In genomic region chr1:150243003-150243402, GRCh38 we compare ENCODE assay signal across 25 cellular contexts. TPM values are rescaled to one million over a fixed set of nuclear protein-coding genes. Genes with fewer than 3 reads are reported as not detected.
"Had no signal": no experiment of that assay in that cellular context is flagged by ENCODE, and none has a peak within 500 bp of the region (broad histone marks: within the 10 kb centered on the region; RNA-seq: fewer than 3 reads in every experiment).

No MANE protein-coding gene starts in this region.

- H3K36me3 ChIP-seq: adrenal gland had no signal

- DNase-seq: activated B cell treated with CpG ODN at 0.5 μM for 24 hours; activated CD4-positive, alpha-beta T cell treated with anti-CD3 and anti-CD28 coated beads for 1 hour; activated CD4-positive, alpha-beta T cell treated with anti-CD3 and anti-CD28 coated beads, Interleukin-2, amount 10 ng/mL, durations not matched to agents 24 days and 14 days; activated CD4-positive, alpha-beta T cell treated with anti-CD3 and anti-CD28 coated beads, Interleukin-2, amount 50 U/mL, for 48 hours; activated naive CD4-positive, alpha-beta T cell treated with anti-CD3 and anti-CD28 coated beads, Interleukin-2, amount 50 U/mL, for 16 hours; activated naive CD8-positive, alpha-beta T cell treated with anti-CD3 and anti-CD28 coated beads, Interleukin-2, amount 10 ng/mL, durations not matched to agents 7 days and 5 days; activated T-cell treated with anti-CD3 and anti-CD28 coated beads for 4 hours; activated T-cell treated with anti-CD3 and anti-CD28 coated beads, Interleukin-2, amount 50 U/mL, for 72 hours; anterior cingulate cortex; caudate nucleus; KG1; NCI-H1092; NCI-H1436; NCI-H1694 treated with DMSO at 0.1 percent for 48 hours; NCI-H2081; NCI-H524; PC-3; SIG-M5; T-helper 17 cell; T-helper 9 cell had no signal

- FAIRE-seq: RCC 7860 had no signal

- H3K27me3 Mint-ChIP-seq: IgD-negative memory B cell, T-helper 17 cell had no signal

- H3K27ac ChIP-seq: adrenal gland had no signal

- H3K27me3 ChIP-seq: adrenal gland had no signal

- ATAC-seq: activated T-cell treated with anti-CD3 and anti-CD28 coated beads, Interleukin-2, amount 50 U/mL, for 72 hours; PC-3; T-helper 17 cell had no signal

- H3K4me3 ChIP-seq: adrenal gland had no signal

- H3K9me3 Mint-ChIP-seq: activated B cell treated with CpG ODN at 0.5 μM for 24 hours; activated CD4-positive, alpha-beta T cell treated with anti-CD3 and anti-CD28 coated beads, Interleukin-2, amount 10 ng/mL, durations not matched to agents 24 days and 14 days; activated naive CD8-positive, alpha-beta T cell treated with anti-CD3 and anti-CD28 coated beads, Interleukin-2, amount 10 ng/mL, durations not matched to agents 7 days and 5 days; activated T-cell treated with anti-CD3 and anti-CD28 coated beads, Interleukin-2, amount 50 U/mL, for 72 hours; activated T-helper 2 cell treated with anti-CD3 and anti-CD28 coated beads, Interferon-gamma antibody, Interleukin-2, Interleukin-4, amounts not matched to agents 10 μg/mL and 5 μg/mL and 100 μg/mL, durations not matched to agents 14 hours and 24 hours and 36 hours had no signal

- H3K36me3 Mint-ChIP-seq: activated naive CD8-positive, alpha-beta T cell treated with anti-CD3 and anti-CD28 coated beads, Interleukin-2, amount 10 ng/mL, durations not matched to agents 7 days and 5 days; IgD-negative memory B cell had no signal

- H3K27ac Mint-ChIP-seq: activated B cell treated with CpG ODN at 0.5 μM for 24 hours; activated CD4-positive, alpha-beta T cell treated with anti-CD3 and anti-CD28 coated beads, Interleukin-2, amount 10 ng/mL, durations not matched to agents 24 days and 14 days; activated naive CD8-positive, alpha-beta T cell treated with anti-CD3 and anti-CD28 coated beads, Interleukin-2, amount 10 ng/mL, durations not matched to agents 7 days and 5 days; activated T-cell treated with anti-CD3 and anti-CD28 coated beads, Interleukin-2, amount 50 U/mL, for 72 hours; activated T-helper 2 cell treated with anti-CD3 and anti-CD28 coated beads, Interferon-gamma antibody, Interleukin-2, Interleukin-4, amounts not matched to agents 10 μg/mL and 5 μg/mL and 100 μg/mL, durations not matched to agents 14 hours and 24 hours and 36 hours; T-helper 17 cell had no signal

- H3K9me3 ChIP-seq: adrenal gland had no signal

- H3K4me1 ChIP-seq: adrenal gland had no signal

- H3K4me1 Mint-ChIP-seq: activated B cell treated with CpG ODN at 0.5 μM for 24 hours; activated CD4-positive, alpha-beta T cell treated with anti-CD3 and anti-CD28 coated beads, Interleukin-2, amount 10 ng/mL, durations not matched to agents 24 days and 14 days; T-helper 17 cell had no signal

- H3K4me3 Mint-ChIP-seq: activated B cell treated with CpG ODN at 0.5 μM for 24 hours; activated CD4-positive, alpha-beta T cell treated with anti-CD3 and anti-CD28 coated beads, Interleukin-2, amount 10 ng/mL, durations not matched to agents 24 days and 14 days; activated naive CD8-positive, alpha-beta T cell treated with anti-CD3 and anti-CD28 coated beads, Interleukin-2, amount 10 ng/mL, durations not matched to agents 7 days and 5 days; activated T-cell treated with anti-CD3 and anti-CD28 coated beads, Interleukin-2, amount 50 U/mL, for 72 hours; IgD-negative memory B cell; T-helper 17 cell had no signal

RNA-seq across cellular contexts. Expression of gene CA14, which starts 14.6 kb away (rescaled TPM):
- total RNA-seq: activated B cell treated with CpG ODN at 0.5 μM for 24 hours; activated CD4-positive, alpha-beta T cell treated with anti-CD3 and anti-CD28 coated beads, Interleukin-2, amount 10 ng/mL, durations not matched to agents 24 days and 14 days; activated naive CD8-positive, alpha-beta T cell treated with anti-CD3 and anti-CD28 coated beads, Interleukin-2, amount 10 ng/mL, durations not matched to agents 7 days and 5 days; activated T-cell treated with anti-CD3 and anti-CD28 coated beads, Interleukin-2, amount 50 U/mL, for 72 hours; activated T-helper 2 cell treated with anti-CD3 and anti-CD28 coated beads, Interferon-gamma antibody, Interleukin-2, Interleukin-4, amounts not matched to agents 10 μg/mL and 5 μg/mL and 100 μg/mL, durations not matched to agents 14 hours and 24 hours and 36 hours; LHCN-M2; PC-3; T-helper 17 cell had no signal

RNA-seq across cellular contexts. Expression of gene CIART, which starts 39.4 kb away (rescaled TPM):
- polyA plus RNA-seq: IgD-negative memory B cell had no signal
